In the genomic region with DNA sequence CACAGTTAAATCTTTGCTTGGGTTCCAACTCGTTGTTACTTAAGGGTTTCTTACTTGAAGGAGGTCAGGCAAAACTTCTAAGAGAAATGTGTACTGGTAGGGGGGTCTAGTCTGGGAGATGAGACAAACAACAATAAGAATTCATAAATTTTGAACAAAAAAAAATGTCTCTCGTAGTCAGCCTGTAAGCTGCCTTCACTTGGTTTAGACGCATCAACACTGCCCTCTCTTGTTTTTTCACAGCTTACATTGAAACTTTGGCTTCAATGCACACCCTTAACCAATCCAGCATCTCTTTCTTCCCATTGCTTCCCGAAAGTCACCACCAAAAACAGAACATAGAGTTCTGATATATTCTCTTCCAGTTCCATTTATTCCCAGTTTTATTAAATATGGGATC, we compare ENCODE assay signal across 9 cellular contexts.
DNase-seq lines count a peak whose midpoint lies in the region; FAIRE-seq and TF ChIP-seq lines count a peak whose summit lies in the region.
"Had no signal": no experiment of that assay in that cellular context is flagged by ENCODE, and none has a peak within 500 bp of the region (broad histone marks: within the 10 kb centered on the region; RNA-seq: fewer than 3 reads in every experiment).

No MANE protein-coding gene starts in this region.

- H3K9me3 ChIP-seq in A673 (ENCODE audit: low read depth, low read length, poor library complexity, severe bottlenecking) = no peaks in the 10 kb centered on the region
- H3K9me3 ChIP-seq: tibial nerve had no signal

- no TSS peak for BruUV-seq in A673 (replicated peaks; lab: Mats Ljungman, UMichigan)

- CTCF ChIA-PET in A673 (lab: Charles Lee) = no interaction called here
- CTCF ChIA-PET in HEK293T (lab: Yijun Ruan, JAX) = no interaction called here

- no peak overlapping the region for H3K27ac ChIP-seq in A673 (ENCODE audit: low read depth, low read length, poor library complexity, severe bottlenecking)
- H3K27ac ChIP-seq: tibial nerve had no signal

- no peak for FAIRE-seq in frontal cortex (lab: Jason Lieb, UNC)

- H3K27me3 ChIP-seq in A673 (replicated peaks; ENCODE audit: insufficient read depth, low read depth, low read length, poor library complexity) = peaks cover 6% of the 10 kb centered on the region
- H3K27me3 ChIP-seq: tibial nerve had no signal

- no peaks in the 10 kb centered on the region for H3K36me3 ChIP-seq in A673 (ENCODE audit: insufficient read depth, low read length, poor library complexity, severe bottlenecking)
- H3K36me3 ChIP-seq: tibial nerve had no signal

- H3K4me3 ChIP-seq in A673 (ENCODE audit: low read depth, low read length, poor library complexity, severe bottlenecking) (no peak overlapping the region), fibroblast of villous mesenchyme (ENCODE audit: low read depth, low read length) (no peak overlapping the region)
- H3K4me3 ChIP-seq: tibial nerve had no signal

- DNase-seq in A673 (ENCODE audit: low spot score) (peak; percentile 2), HEK293T (ENCODE audit: extremely low spot score) (peak; percentile 5), SHP77 treated with DMSO at 0.1 percent for 48 hours (lab: John Stamatoyannopoulos, UW) (peak; percentile 31), fibroblast of villous mesenchyme (ENCODE audit: low read depth) (peak; percentile 22), AML-193 (lab: John Stamatoyannopoulos, UW) (no peak), NOMO-1 treated with DMSO at 0.1 percent for 48 hours (lab: John Stamatoyannopoulos, UW; ENCODE audit: unreplicated experiment) (no peak), frontal cortex (ENCODE audit: low spot score in 2 of 2) (no peak)
- DNase-seq in central memory CD4-positive, alpha-beta T cell = no peak

- POLR2A ChIA-PET in A673 (lab: Charles Lee; ENCODE audit: low non-redundant PET) = no interaction called here
- POLR2A ChIA-PET in HEK293T (lab: Yijun Ruan, JAX) = no interaction called here

- H3K4me1 ChIP-seq in A673 (ENCODE audit: insufficient read depth, low read length, poor library complexity, severe bottlenecking) = no peaks in the 10 kb centered on the region
- H3K4me1 ChIP-seq: tibial nerve had no signal

- intact Hi-C loops in A673 (cut with micrococcal nuclease; ENCODE audit: unreplicated experiment) = no loop called here

- TF ChIP-seq CTCF in A673 (conservative IDR thresholded peaks at IDR 0.05; ENCODE audit: low read depth, low read length) (peak; percentile 26; the same call in 1 of the 2 replicates), fibroblast of villous mesenchyme (IDR thresholded peaks at IDR 0.05; ENCODE audit: insufficient read depth, low read depth, low read length) (peak; percentile 29)

TF ChIP-seq in HEK293T, 16 proteins besides CTCF, POLR2A, EP300 and RAD21:
- no peak for TF ChIP-seq HDGF (IDR thresholded peaks at IDR 0.05; ENCODE audit: borderline replicate concordance)
- no peak for TF ChIP-seq TARDBP (IDR thresholded peaks at IDR 0.05)
- no peak for TF ChIP-seq NFRKB (IDR thresholded peaks at IDR 0.05)
- TF ChIP-seq FOXK2 (IDR thresholded peaks at IDR 0.05) = no peak
- TF ChIP-seq, protein P1, sequence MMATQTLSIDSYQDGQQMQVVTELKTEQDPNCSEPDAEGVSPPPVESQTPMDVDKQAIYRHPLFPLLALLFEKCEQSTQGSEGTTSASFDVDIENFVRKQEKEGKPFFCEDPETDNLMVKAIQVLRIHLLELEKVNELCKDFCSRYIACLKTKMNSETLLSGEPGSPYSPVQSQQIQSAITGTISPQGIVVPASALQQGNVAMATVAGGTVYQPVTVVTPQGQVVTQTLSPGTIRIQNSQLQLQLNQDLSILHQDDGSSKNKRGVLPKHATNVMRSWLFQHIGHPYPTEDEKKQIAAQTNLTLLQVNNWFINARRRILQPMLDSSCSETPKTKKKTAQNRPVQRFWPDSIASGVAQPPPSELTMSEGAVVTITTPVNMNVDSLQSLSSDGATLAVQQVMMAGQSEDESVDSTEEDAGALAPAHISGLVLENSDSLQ (IDR thresholded peaks at IDR 0.05) = no peak
- TF ChIP-seq CTBP1 (IDR thresholded peaks at IDR 0.05; ENCODE audit: borderline replicate concordance) = no peak
- TF ChIP-seq SUZ12 (IDR thresholded peaks at IDR 0.05) = no peak
- no peak for TF ChIP-seq ZNF384 (IDR thresholded peaks at IDR 0.05)
- no peak for TF ChIP-seq ARNT (IDR thresholded peaks at IDR 0.05)
- TF ChIP-seq L3MBTL2 (conservative IDR thresholded peaks at IDR 0.05) = no peak

Comparison
In these comparisons a context has a peak if more than half of its experiments do, and no peak if none do; other contexts are left out.
1. DNase-seq: peak in A673 (single experiment), HEK293T (single experiment), SHP77 treated with DMSO at 0.1 percent for 48 hours (single experiment) and fibroblast of villous mesenchyme (single experiment); none in AML-193 (0 of 2), NOMO-1 treated with DMSO at 0.1 percent for 48 hours (single experiment), central memory CD4-positive, alpha-beta T cell (single experiment) and frontal cortex (0 of 2).